ENCODE assay signal across 8 cellular contexts in the genomic region with DNA sequence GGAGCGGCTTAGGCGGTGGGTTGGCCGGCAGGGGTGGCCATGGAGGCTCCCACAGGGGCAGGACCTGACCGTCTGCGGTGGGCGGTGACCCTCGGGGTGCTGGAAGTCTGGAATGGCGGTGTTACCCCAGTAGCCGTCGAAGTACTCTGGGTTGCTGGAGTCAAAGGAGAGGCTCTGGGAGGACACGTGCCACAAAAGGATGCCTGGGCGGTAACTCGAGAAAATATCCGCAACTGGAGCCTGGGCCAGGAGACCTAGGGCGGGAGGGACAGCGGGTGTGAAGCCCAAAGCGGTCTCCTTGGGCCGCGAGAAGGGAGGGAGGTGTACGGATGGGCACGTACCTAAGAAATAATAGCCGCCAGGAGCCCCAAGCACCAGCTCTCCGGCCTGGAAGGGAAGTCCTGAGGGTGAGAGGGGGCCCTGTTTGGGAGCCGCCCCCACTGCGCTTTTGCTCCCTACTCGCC. TPM values are rescaled to one million over a fixed set of nuclear protein-coding genes. Genes with fewer than 3 reads are reported as not detected.
DNase-seq lines count a peak whose midpoint lies in the region; ATAC-seq, FAIRE-seq and TF ChIP-seq lines count a peak whose summit lies in the region.

No MANE protein-coding gene starts in this region.

- in situ Hi-C loops in HepG2 (cut with HindIII; ENCODE audit: extremely low pct_ligation_motif_present, low pct_unique_long_range_greater_than_20kb) = no loop called here

- H3K4me1 ChIP-seq in ascending aorta (peaks cover 0 to 11% of the 10 kb centered on the region in 2 donors), HepG2 (ENCODE audit: insufficient read depth, low read length) (peaks cover 27% of the 10 kb centered on the region), thymus (ENCODE audit: control insufficient read depth, insufficient read depth, low read length) (peaks cover 6% of the 10 kb centered on the region)

- no TSS peak for BruUV-seq in HepG2 (replicated peaks; lab: Mats Ljungman, UMichigan)

- TF ChIP-seq RAD21 in HepG2 (CRISPR knock-in tag; IDR thresholded peaks at IDR 0.05) = no peak

- H2AFZ ChIP-seq in HepG2 (ENCODE audit: low read length) = no peak overlapping the region

- H3K4me1 Mint-ChIP-seq in activated CD4-positive, alpha-beta T cell treated with anti-CD3 and anti-CD28 coated beads for 36 hours = peaks cover 12% of the 10 kb centered on the region

- TF ChIP-seq POLR2A in HepG2 (IDR thresholded peaks at IDR 0.05; ENCODE audit: insufficient read depth in 1 of 2, low read depth in 2 of 2, low read length in 2 of 2) = no peak

- no peak overlapping the region for H3K27ac ChIP-seq in ascending aorta
- H3K27ac ChIP-seq in HepG2 (ENCODE audit: extremely low read length, insufficient read depth, low read length) = no peak overlapping the region
- no peak overlapping the region for H3K27ac ChIP-seq in thymus (ENCODE audit: low read depth)

- WGBS in HepG2 (ENCODE audit: low lambda C conversion rate) = 15% methylated on average over 24 of the region's 26 CpGs
- 11% methylated on average over 26 of the region's 26 CpGs for WGBS in thymus

- no peaks in the 10 kb centered on the region for H3K27me3 ChIP-seq in ascending aorta
- peaks cover 18 to 61% of the 10 kb centered on the region in 2 experiments for H3K27me3 ChIP-seq in HepG2 (ENCODE audit: control insufficient read depth in 1 of 2, insufficient read depth in 2 of 2, low read length in 2 of 2)
- H3K27me3 ChIP-seq in thymus (ENCODE audit: control insufficient read depth, insufficient read depth) = peaks cover 19% of the 10 kb centered on the region

- no peak for TF ChIP-seq EP300 in HepG2 (IDR thresholded peaks at IDR 0.05; ENCODE audit: low read depth in 2 of 2, low read length in 2 of 2)
- TF ChIP-seq EP300 in HepG2 (CRISPR knock-in tag; IDR thresholded peaks at IDR 0.05; ENCODE audit: borderline replicate concordance) = no peak

- peak overlapping the region; percentile 96 for H3K4me2 ChIP-seq in HepG2 (ENCODE audit: low read depth, low read length)

- H4K20me1 ChIP-seq in HepG2 (ENCODE audit: insufficient read depth, low read length) = no peaks in the 10 kb centered on the region

- H3K4me3 ChIP-seq in ascending aorta (peak overlapping the region; percentile 47 to 66), HepG2 (replicated peaks in 1 of 3; ENCODE audit: insufficient read depth in 1 of 3, low read depth in 2 of 3, low read length in 3 of 3) (peak overlapping the region; percentile 58 to 83 (median 61)), thymus (ENCODE audit: low read length) (peak overlapping the region; percentile 50)

- no peak for FAIRE-seq in HepG2 (lab: Jason Lieb, UNC)

- H3K9me3 ChIP-seq in ascending aorta (no peaks in the 10 kb centered on the region), HepG2 (ENCODE audit: low read length) (no peaks in the 10 kb centered on the region), thymus (ENCODE audit: control insufficient read depth) (no peaks in the 10 kb centered on the region)

- POLR2A ChIA-PET in activated CD4-positive, alpha-beta T cell treated with anti-CD3 and anti-CD28 coated beads for 36 hours (lab: Charles Lee) = interaction anchor here (0.6 kb wide), 2 partner anchors 424 to 506 kb away, joined by 4 read pairs; no protein-coding TSS in a partner anchor
- POLR2A ChIA-PET in HepG2 (lab: Yijun Ruan, JAX) = interaction anchor here (0.6 to 2.0 kb wide), 10 partner anchors 9 to 258 kb away, joined by 3 to 12 read pairs (median 6); a partner anchor contains a TSS

- intact Hi-C loops in activated CD4-positive, alpha-beta T cell treated with anti-CD3 and anti-CD28 coated beads for 36 hours (cut with DNase I, micrococcal nuclease) = loop anchor here in 1 of 2 experiments (1.0 kb wide), 6 partner anchors 22 to 583 kb away; a partner anchor contains a TSS
- intact Hi-C loops in ascending aorta (cut with DNase I) = no loop called here
- intact Hi-C loops in HepG2 (cut with micrococcal nuclease; ENCODE audit: unreplicated experiment) = no loop called here

- H3K9ac ChIP-seq in HepG2 (ENCODE audit: insufficient read depth, low read depth, low read length) = peak overlapping the region; percentile 27; the same call in 1 of the 2 replicates

- no peak for ATAC-seq in activated CD4-positive, alpha-beta T cell treated with anti-CD3 and anti-CD28 coated beads for 36 hours
- ATAC-seq in HepG2 (peak; percentile 15), GM19463 (IDR thresholded peaks at IDR 0.05; ENCODE audit: unreplicated experiment) (no peak)

- H3K27ac Mint-ChIP-seq in activated CD4-positive, alpha-beta T cell treated with anti-CD3 and anti-CD28 coated beads for 36 hours = no peak overlapping the region

- H3K4me3 Mint-ChIP-seq in activated CD4-positive, alpha-beta T cell treated with anti-CD3 and anti-CD28 coated beads for 36 hours = peak overlapping the region; percentile 59

- H3K9me3 Mint-ChIP-seq in activated CD4-positive, alpha-beta T cell treated with anti-CD3 and anti-CD28 coated beads for 36 hours (ENCODE audit: low read depth) = no peaks in the 10 kb centered on the region

- no peak for DNase-seq in activated CD4-positive, alpha-beta T cell treated with anti-CD3 and anti-CD28 coated beads for 36 hours
- DNase-seq in activated CD4-positive, alpha-beta T cell treated with anti-CD3 and anti-CD28 coated beads, Interleukin-2, amount 50 U/mL, for 4 hours = no peak
- DNase-seq in ascending aorta (ENCODE audit: low spot score in 2 of 2) (no peak), HepG2 (ENCODE audit: low spot score) (no peak), occipital lobe (lab: John Stamatoyannopoulos, UW) (no peak), KG1 (lab: John Stamatoyannopoulos, UW) (no peak)

- no peak for TF ChIP-seq CTCF in ascending aorta (IDR thresholded peaks at IDR 0.05)
- no peak for TF ChIP-seq CTCF in HepG2 (CRISPR knock-in tag; IDR thresholded peaks at IDR 0.05)

- H3K27me3 Mint-ChIP-seq in activated CD4-positive, alpha-beta T cell treated with anti-CD3 and anti-CD28 coated beads for 36 hours = peaks cover 22% of the 10 kb centered on the region

- CTCF ChIA-PET in activated CD4-positive, alpha-beta T cell treated with anti-CD3 and anti-CD28 coated beads for 36 hours (lab: Charles Lee) = interaction anchor here (0.7 to 1.5 kb wide), 7 partner anchors 12 to 181 kb away, joined by 3 to 8 read pairs (median 4); no protein-coding TSS in a partner anchor
- CTCF ChIA-PET in HepG2 (lab: Yijun Ruan, JAX; ENCODE audit: low intra/inter-chr PET ratio, low total read pairs) = interaction anchor here (0.8 kb wide), 1 partner anchor 138 kb away, joined by 3 read pairs; no protein-coding TSS in a partner anchor

- no peaks in the 10 kb centered on the region for H3K79me2 ChIP-seq in HepG2 (ENCODE audit: insufficient read depth, low read length)

- H3K36me3 ChIP-seq in ascending aorta (no peaks in the 10 kb centered on the region), HepG2 (replicated peaks in 1 of 2; ENCODE audit: control insufficient read depth in 1 of 2, insufficient read depth in 2 of 2, low read length in 2 of 2) (no peaks in the 10 kb centered on the region), thymus (ENCODE audit: control insufficient read depth, insufficient read depth) (no peaks in the 10 kb centered on the region)

- no peaks in the 10 kb centered on the region for H3K36me3 Mint-ChIP-seq in activated CD4-positive, alpha-beta T cell treated with anti-CD3 and anti-CD28 coated beads for 36 hours (ENCODE audit: low read depth)

RNA-seq across cellular contexts. Expression of a gene that starts 4.6 kb away (rescaled TPM):
- 1 to 10 TPM; 1.6 to 1.7 TPM for total RNA-seq in activated CD4-positive, alpha-beta T cell treated with anti-CD3 and anti-CD28 coated beads for 36 hours
- total RNA-seq in ascending aorta (not detected), HepG2 (2016; rRNA removed; fragmentation: Illumina TruSeq; extraction: Trizol) (0.38 and 0.41 TPM in 2 replicates), occipital lobe (0.78 TPM)
- 0.30 TPM in 1 of 2 replicates, not detected in the other for total RNA-seq in HepG2 (2016; cell fraction: cytosol; rRNA removed; fragmentation: Illumina TruSeq; extraction: Trizol; ENCODE audit: low read depth)
- total RNA-seq in HepG2 (2016; cell fraction: insoluble cytoplasmic fraction; rRNA removed; fragmentation: Illumina TruSeq; extraction: Trizol) = 0.22 and 0.37 TPM in 2 replicates
- 0.19 and 0.83 TPM in 2 replicates for total RNA-seq in HepG2 (2016; cell fraction: membrane; rRNA removed; fragmentation: Illumina TruSeq; extraction: Trizol)
- total RNA-seq in HepG2 (2016; cell fraction: nucleus; rRNA removed; fragmentation: Illumina TruSeq; extraction: Trizol) = 0.37 and 0.44 TPM in 2 replicates
- polyA plus RNA-seq in HepG2 (2011; rRNA removed) (1.1 and 1.9 TPM in 2 replicates), thymus (0.41 TPM)
- 0.42 and 0.63 TPM in 2 replicates for polyA plus RNA-seq in HepG2 (2011; cell fraction: cytosol; rRNA removed)
- 11.3 and 12.6 TPM in 2 replicates for polyA plus RNA-seq in HepG2 (2011; cell fraction: nucleus; rRNA removed)
- polyA plus RNA-seq in HepG2 (2012) = 2.4 and 4.7 TPM in 2 replicates
- polyA plus RNA-seq in HepG2 (2016; cell fraction: cytosol; fragmentation: Illumina TruSeq; extraction: Trizol; ENCODE audit: low read depth) = 0.27 TPM in 1 of 2 replicates, not detected in the other
- 0.25 TPM in 1 of 2 replicates, not detected in the other for polyA plus RNA-seq in HepG2 (2016; cell fraction: insoluble cytoplasmic fraction; fragmentation: Illumina TruSeq; extraction: Trizol; ENCODE audit: low read depth)
- polyA plus RNA-seq in HepG2 (2016; cell fraction: membrane; fragmentation: Illumina TruSeq; extraction: Trizol; ENCODE audit: low read depth) = 0.40 TPM in 1 of 2 replicates, not detected in the other
- 0.60 and 1.3 TPM in 2 replicates for polyA plus RNA-seq in HepG2 (2016; cell fraction: nucleus; fragmentation: Illumina TruSeq; extraction: Trizol; ENCODE audit: insufficient read depth, low read depth)
- polyA minus RNA-seq in HepG2 (2011; rRNA and poly(A)+ RNA removed; ENCODE audit: low replicate concordance) = 0.74 and 1.3 TPM in 2 replicates
- 0.26 and 0.69 TPM in 2 replicates for polyA minus RNA-seq in HepG2 (2011; cell fraction: cytosol; rRNA and poly(A)+ RNA removed)
- 1.9 and 2.4 TPM in 2 replicates for polyA minus RNA-seq in HepG2 (2011; cell fraction: nucleus; rRNA and poly(A)+ RNA removed)

RNA-seq across cellular contexts. Expression of a gene that starts 21.2 kb away (rescaled TPM):
- under 1 TPM; 0.18 to 0.32 TPM for total RNA-seq in activated CD4-positive, alpha-beta T cell treated with anti-CD3 and anti-CD28 coated beads for 36 hours
- total RNA-seq in ascending aorta (1.7 TPM), HepG2 (2016; rRNA removed; fragmentation: Illumina TruSeq; extraction: Trizol) (1.0 and 1.8 TPM in 2 replicates), occipital lobe (60.8 TPM)
- 0.44 and 1.2 TPM in 2 replicates for total RNA-seq in HepG2 (2016; cell fraction: cytosol; rRNA removed; fragmentation: Illumina TruSeq; extraction: Trizol; ENCODE audit: low read depth)
- total RNA-seq in HepG2 (2016; cell fraction: insoluble cytoplasmic fraction; rRNA removed; fragmentation: Illumina TruSeq; extraction: Trizol) = 0.97 and 2.0 TPM in 2 replicates
- 1.4 and 2.0 TPM in 2 replicates for total RNA-seq in HepG2 (2016; cell fraction: membrane; rRNA removed; fragmentation: Illumina TruSeq; extraction: Trizol)
- total RNA-seq in HepG2 (2016; cell fraction: nucleus; rRNA removed; fragmentation: Illumina TruSeq; extraction: Trizol) = 1.8 and 2.4 TPM in 2 replicates
- polyA plus RNA-seq in HepG2 (2011; rRNA removed) (3.6 and 5.8 TPM in 2 replicates), thymus (0.39 TPM)
- polyA plus RNA-seq in HepG2 (2011; cell fraction: cytosol; rRNA removed) = 3.3 and 4.9 TPM in 2 replicates
- 5.7 and 6.2 TPM in 2 replicates for polyA plus RNA-seq in HepG2 (2011; cell fraction: nucleus; rRNA removed)
- polyA plus RNA-seq in HepG2 (2012) = 3.9 and 7.7 TPM in 2 replicates
- polyA plus RNA-seq in HepG2 (2016; cell fraction: cytosol; fragmentation: Illumina TruSeq; extraction: Trizol; ENCODE audit: low read depth) = 0.99 and 1.1 TPM in 2 replicates
- 0.66 and 0.71 TPM in 2 replicates for polyA plus RNA-seq in HepG2 (2016; cell fraction: insoluble cytoplasmic fraction; fragmentation: Illumina TruSeq; extraction: Trizol; ENCODE audit: low read depth)
- 0.84 and 1.1 TPM in 2 replicates for polyA plus RNA-seq in HepG2 (2016; cell fraction: membrane; fragmentation: Illumina TruSeq; extraction: Trizol; ENCODE audit: low read depth)
- 3.3 and 3.5 TPM in 2 replicates for polyA plus RNA-seq in HepG2 (2016; cell fraction: nucleus; fragmentation: Illumina TruSeq; extraction: Trizol; ENCODE audit: insufficient read depth, low read depth)
- polyA minus RNA-seq in HepG2 (2011; rRNA and poly(A)+ RNA removed; ENCODE audit: low replicate concordance) = 1.3 and 9.8 TPM in 2 replicates
- polyA minus RNA-seq in HepG2 (2011; cell fraction: cytosol; rRNA and poly(A)+ RNA removed) = 3.0 and 3.8 TPM in 2 replicates
- 1.3 and 2.7 TPM in 2 replicates for polyA minus RNA-seq in HepG2 (2011; cell fraction: nucleus; rRNA and poly(A)+ RNA removed)

RNA-seq across cellular contexts. Expression of a gene that starts 39.8 kb away (rescaled TPM):
- 10 to 100 TPM; 35.4 to 68.0 TPM for total RNA-seq in activated CD4-positive, alpha-beta T cell treated with anti-CD3 and anti-CD28 coated beads for 36 hours
- total RNA-seq in ascending aorta (430 TPM), HepG2 (2016; rRNA removed; fragmentation: Illumina TruSeq; extraction: Trizol) (41.2 and 86.6 TPM in 2 replicates), occipital lobe (32.3 TPM)
- total RNA-seq in HepG2 (2016; cell fraction: cytosol; rRNA removed; fragmentation: Illumina TruSeq; extraction: Trizol; ENCODE audit: low read depth) = 14.7 and 16.4 TPM in 2 replicates
- 36.4 and 95.6 TPM in 2 replicates for total RNA-seq in HepG2 (2016; cell fraction: insoluble cytoplasmic fraction; rRNA removed; fragmentation: Illumina TruSeq; extraction: Trizol)
- 24.9 and 32.7 TPM in 2 replicates for total RNA-seq in HepG2 (2016; cell fraction: membrane; rRNA removed; fragmentation: Illumina TruSeq; extraction: Trizol)
- total RNA-seq in HepG2 (2016; cell fraction: nucleus; rRNA removed; fragmentation: Illumina TruSeq; extraction: Trizol) = 81.7 and 101 TPM in 2 replicates
- polyA plus RNA-seq in HepG2 (2011; rRNA removed) (143 and 195 TPM in 2 replicates), thymus (93.0 TPM)
- 82.9 and 130 TPM in 2 replicates for polyA plus RNA-seq in HepG2 (2011; cell fraction: cytosol; rRNA removed)
- 653 and 705 TPM in 2 replicates for polyA plus RNA-seq in HepG2 (2011; cell fraction: nucleus; rRNA removed)
- 166 and 219 TPM in 2 replicates for polyA plus RNA-seq in HepG2 (2012)
- polyA plus RNA-seq in HepG2 (2016; cell fraction: cytosol; fragmentation: Illumina TruSeq; extraction: Trizol; ENCODE audit: low read depth) = 23.3 and 23.7 TPM in 2 replicates
- 50.3 and 62.4 TPM in 2 replicates for polyA plus RNA-seq in HepG2 (2016; cell fraction: insoluble cytoplasmic fraction; fragmentation: Illumina TruSeq; extraction: Trizol; ENCODE audit: low read depth)
- polyA plus RNA-seq in HepG2 (2016; cell fraction: membrane; fragmentation: Illumina TruSeq; extraction: Trizol; ENCODE audit: low read depth) = 32.0 and 32.7 TPM in 2 replicates
- 211 and 219 TPM in 2 replicates for polyA plus RNA-seq in HepG2 (2016; cell fraction: nucleus; fragmentation: Illumina TruSeq; extraction: Trizol; ENCODE audit: insufficient read depth, low read depth)
- 65.4 and 170 TPM in 2 replicates for polyA minus RNA-seq in HepG2 (2011; rRNA and poly(A)+ RNA removed; ENCODE audit: low replicate concordance)
- 146 and 172 TPM in 2 replicates for polyA minus RNA-seq in HepG2 (2011; cell fraction: cytosol; rRNA and poly(A)+ RNA removed)
- 48.2 and 74.1 TPM in 2 replicates for polyA minus RNA-seq in HepG2 (2011; cell fraction: nucleus; rRNA and poly(A)+ RNA removed)

Comparison
In these comparisons a context has a peak if more than half of its experiments do, and no peak if none do; other contexts are left out.
1. RNA of a gene that starts 21.2 kb away (total RNA-seq): 60.8 TPM in occipital lobe (single experiment); 0.44 to 2.4 TPM in HepG2, 1.7 TPM in ascending aorta (single experiment) and 0.18 to 0.32 TPM in activated CD4-positive, alpha-beta T cell treated with anti-CD3 and anti-CD28 coated beads for 36 hours; every median in the first group is over 10 times any median in the second.
2. Peak in every context shown above with its lines, with median percentiles within 50 percentile points of each other: H3K4me3 ChIP-seq.